1 cellular context compared by ENCODE assay signal in the genomic region with DNA sequence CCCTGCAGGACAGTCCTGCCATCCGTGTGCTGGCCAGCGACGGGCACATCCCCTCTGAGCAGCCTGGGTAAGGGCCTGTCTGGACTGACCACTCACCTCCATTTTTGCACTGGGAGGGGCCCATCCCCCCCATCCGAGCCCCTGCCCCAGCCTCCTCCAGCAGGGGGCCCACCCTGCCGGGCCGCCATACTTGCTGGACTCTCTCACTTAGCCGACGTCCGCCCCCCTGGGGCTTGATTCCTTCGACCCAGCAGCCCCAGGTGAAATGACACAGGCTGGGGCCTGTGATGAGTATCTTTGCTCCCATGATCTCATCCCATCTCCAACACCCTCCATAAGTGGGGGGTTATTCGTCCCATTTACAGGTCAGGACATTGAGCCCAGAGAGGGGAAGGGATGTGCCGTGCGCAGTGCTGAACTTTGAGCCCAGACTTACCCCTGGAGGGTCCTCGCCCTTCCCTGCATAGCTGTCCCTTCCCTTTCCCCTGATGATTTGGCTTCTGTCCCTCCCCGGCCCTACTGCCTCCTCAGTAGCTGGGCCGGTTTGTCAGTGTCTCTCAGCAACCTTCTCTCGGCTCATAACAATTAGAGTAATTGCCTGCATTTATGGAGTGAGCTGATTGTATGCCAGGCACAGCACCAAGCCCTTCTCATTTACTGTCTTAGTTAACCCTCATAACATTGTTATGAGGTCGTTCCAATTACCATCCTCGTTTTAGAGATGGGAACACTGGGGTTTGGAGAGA.
TF ChIP-seq lines count a peak whose summit lies in the region.

No MANE protein-coding gene starts in this region.

TF ChIP-seq in GM23338, 12 proteins besides CTCF, POLR2A, EP300 and RAD21 (continued from another document):
- TF ChIP-seq, protein P1, sequence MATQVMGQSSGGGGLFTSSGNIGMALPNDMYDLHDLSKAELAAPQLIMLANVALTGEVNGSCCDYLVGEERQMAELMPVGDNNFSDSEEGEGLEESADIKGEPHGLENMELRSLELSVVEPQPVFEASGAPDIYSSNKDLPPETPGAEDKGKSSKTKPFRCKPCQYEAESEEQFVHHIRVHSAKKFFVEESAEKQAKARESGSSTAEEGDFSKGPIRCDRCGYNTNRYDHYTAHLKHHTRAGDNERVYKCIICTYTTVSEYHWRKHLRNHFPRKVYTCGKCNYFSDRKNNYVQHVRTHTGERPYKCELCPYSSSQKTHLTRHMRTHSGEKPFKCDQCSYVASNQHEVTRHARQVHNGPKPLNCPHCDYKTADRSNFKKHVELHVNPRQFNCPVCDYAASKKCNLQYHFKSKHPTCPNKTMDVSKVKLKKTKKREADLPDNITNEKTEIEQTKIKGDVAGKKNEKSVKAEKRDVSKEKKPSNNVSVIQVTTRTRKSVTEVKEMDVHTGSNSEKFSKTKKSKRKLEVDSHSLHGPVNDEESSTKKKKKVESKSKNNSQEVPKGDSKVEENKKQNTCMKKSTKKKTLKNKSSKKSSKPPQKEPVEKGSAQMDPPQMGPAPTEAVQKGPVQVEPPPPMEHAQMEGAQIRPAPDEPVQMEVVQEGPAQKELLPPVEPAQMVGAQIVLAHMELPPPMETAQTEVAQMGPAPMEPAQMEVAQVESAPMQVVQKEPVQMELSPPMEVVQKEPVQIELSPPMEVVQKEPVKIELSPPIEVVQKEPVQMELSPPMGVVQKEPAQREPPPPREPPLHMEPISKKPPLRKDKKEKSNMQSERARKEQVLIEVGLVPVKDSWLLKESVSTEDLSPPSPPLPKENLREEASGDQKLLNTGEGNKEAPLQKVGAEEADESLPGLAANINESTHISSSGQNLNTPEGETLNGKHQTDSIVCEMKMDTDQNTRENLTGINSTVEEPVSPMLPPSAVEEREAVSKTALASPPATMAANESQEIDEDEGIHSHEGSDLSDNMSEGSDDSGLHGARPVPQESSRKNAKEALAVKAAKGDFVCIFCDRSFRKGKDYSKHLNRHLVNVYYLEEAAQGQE (IDR thresholded peaks at IDR 0.05; ENCODE audit: unreplicated experiment), result no peak
- TF ChIP-seq JUNB (IDR thresholded peaks at IDR 0.05; ENCODE audit: unreplicated experiment), result no peak
- TF ChIP-seq, protein P2, sequence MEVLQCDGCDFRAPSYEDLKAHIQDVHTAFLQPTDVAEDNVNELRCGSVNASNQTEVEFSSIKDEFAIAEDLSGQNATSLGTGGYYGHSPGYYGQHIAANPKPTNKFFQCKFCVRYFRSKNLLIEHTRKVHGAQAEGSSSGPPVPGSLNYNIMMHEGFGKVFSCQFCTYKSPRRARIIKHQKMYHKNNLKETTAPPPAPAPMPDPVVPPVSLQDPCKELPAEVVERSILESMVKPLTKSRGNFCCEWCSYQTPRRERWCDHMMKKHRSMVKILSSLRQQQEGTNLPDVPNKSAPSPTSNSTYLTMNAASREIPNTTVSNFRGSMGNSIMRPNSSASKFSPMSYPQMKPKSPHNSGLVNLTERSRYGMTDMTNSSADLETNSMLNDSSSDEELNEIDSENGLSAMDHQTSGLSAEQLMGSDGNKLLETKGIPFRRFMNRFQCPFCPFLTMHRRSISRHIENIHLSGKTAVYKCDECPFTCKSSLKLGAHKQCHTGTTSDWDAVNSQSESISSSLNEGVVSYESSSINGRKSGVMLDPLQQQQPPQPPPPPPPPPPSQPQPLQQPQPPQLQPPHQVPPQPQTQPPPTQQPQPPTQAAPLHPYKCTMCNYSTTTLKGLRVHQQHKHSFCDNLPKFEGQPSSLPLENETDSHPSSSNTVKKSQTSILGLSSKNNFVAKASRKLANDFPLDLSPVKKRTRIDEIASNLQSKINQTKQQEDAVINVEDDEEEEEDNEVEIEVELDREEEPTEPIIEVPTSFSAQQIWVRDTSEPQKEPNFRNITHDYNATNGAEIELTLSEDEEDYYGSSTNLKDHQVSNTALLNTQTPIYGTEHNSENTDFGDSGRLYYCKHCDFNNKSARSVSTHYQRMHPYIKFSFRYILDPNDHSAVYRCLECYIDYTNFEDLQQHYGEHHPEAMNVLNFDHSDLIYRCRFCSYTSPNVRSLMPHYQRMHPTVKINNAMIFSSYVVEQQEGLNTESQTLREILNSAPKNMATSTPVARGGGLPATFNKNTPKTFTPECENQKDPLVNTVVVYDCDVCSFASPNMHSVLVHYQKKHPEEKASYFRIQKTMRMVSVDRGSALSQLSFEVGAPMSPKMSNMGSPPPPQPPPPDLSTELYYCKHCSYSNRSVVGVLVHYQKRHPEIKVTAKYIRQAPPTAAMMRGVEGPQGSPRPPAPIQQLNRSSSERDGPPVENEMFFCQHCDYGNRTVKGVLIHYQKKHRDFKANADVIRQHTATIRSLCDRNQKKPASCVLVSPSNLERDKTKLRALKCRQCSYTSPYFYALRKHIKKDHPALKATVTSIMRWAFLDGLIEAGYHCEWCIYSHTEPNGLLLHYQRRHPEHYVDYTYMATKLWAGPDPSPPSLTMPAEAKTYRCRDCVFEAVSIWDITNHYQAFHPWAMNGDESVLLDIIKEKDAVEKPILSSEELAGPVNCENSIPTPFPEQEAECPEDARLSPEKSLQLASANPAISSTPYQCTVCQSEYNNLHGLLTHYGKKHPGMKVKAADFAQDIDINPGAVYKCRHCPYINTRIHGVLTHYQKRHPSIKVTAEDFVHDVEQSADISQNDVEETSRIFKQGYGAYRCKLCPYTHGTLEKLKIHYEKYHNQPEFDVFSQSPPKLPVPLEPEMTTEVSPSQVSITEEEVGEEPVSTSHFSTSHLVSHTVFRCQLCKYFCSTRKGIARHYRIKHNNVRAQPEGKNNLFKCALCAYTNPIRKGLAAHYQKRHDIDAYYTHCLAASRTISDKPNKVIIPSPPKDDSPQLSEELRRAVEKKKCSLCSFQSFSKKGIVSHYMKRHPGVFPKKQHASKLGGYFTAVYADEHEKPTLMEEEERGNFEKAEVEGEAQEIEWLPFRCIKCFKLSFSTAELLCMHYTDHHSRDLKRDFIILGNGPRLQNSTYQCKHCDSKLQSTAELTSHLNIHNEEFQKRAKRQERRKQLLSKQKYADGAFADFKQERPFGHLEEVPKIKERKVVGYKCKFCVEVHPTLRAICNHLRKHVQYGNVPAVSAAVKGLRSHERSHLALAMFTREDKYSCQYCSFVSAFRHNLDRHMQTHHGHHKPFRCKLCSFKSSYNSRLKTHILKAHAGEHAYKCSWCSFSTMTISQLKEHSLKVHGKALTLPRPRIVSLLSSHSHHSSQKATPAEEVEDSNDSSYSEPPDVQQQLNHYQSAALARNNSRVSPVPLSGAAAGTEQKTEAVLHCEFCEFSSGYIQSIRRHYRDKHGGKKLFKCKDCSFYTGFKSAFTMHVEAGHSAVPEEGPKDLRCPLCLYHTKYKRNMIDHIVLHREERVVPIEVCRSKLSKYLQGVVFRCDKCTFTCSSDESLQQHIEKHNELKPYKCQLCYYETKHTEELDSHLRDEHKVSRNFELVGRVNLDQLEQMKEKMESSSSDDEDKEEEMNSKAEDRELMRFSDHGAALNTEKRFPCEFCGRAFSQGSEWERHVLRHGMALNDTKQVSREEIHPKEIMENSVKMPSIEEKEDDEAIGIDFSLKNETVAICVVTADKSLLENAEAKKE (CRISPR knock-in tag; IDR thresholded peaks at IDR 0.05), result no peak
- TF ChIP-seq EZH2phosphoT487 (IDR thresholded peaks at IDR 0.05; ENCODE audit: unreplicated experiment), result no peak
